In the genomic region with DNA sequence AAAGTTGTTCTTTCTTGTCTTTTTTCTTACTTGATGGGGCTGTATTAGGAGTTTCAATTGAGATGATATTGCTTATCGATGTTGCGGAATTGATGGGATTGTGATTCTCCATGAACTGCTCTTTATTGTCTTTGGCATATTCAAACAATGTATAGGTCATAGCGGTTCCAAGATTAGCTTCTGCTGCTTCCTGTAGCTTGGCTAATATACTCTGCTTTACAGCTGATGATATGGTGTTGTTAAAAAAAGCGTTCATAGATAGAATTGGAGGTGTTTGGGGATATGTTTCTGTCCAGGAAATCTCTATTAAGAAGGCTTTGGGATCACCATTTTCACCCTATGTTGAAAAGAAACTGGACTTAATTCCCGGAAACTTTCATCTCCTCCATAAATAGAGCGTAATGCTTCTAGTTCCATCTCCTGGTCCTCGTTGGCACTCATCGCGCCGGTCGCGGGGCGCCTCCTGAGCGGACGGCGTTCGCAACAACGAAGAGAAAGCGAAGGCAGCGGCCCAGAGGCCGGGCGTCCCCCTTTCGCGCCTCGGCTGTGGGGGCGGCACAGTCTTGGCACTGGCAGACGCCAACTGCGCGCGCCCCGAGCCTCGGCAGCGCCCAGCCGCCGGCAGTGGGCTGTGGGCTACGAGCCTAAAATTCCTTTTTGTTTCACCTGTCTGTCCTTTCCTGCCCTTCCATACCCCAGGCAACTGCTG, we compare ENCODE assay signal across 7 cellular contexts.
DNase-seq lines count a peak whose midpoint lies in the region; ATAC-seq and TF ChIP-seq lines count a peak whose summit lies in the region.
"Not testable (repeated sequence)": the region's sequence is repeated elsewhere in the genome, so short reads cannot be mapped to it uniquely, and the experiment has no call there.

No MANE protein-coding gene starts in this region.

- peak overlapping the region; percentile 59 for H3K4me3 ChIP-seq in GM23248
- H3K4me3 ChIP-seq in mammary epithelial cell (replicated peaks in 1 of 3; ENCODE audit: insufficient read depth in 1 of 3, low read depth in 2 of 3, low read length in 3 of 3), result peak overlapping the region in 2 of 3 experiments; percentile 35 to 41
- H3K4me3 ChIP-seq in sigmoid colon, result peak overlapping the region; percentile 14 to 43 (median 32)

- not testable (repeated sequence) for H3K4me1 Mint-ChIP-seq in activated CD4-positive, alpha-beta T cell treated with anti-CD3 and anti-CD28 coated beads, Interleukin-2, amount 10 ng/mL, durations not matched to agents 7 days and 5 days
- H3K4me1 Mint-ChIP-seq in immature natural killer cell, result peaks cover 3 to 13% of the 10 kb centered on the region in 2 donors

- 9 to 16% methylated on average over 22 to 33 of the region's 36 CpGs for WGBS in GM23248 (ENCODE audit: low coverage in 1 of 2, low lambda C conversion rate in 2 of 2, missing lambda C conversion rate in 2 of 2), 2 experiments
- 16% methylated on average over 19 of the region's 36 CpGs for WGBS in mammary epithelial cell (ENCODE audit: low coverage, missing lambda C conversion rate)
- 23 to 25% methylated on average over 29 of the region's 36 CpGs for WGBS in sigmoid colon, 2 donors

- not testable (repeated sequence) for DNase-seq in GM23248; activated CD4-positive, alpha-beta T cell treated with anti-CD3 and anti-CD28 coated beads, Interleukin-2, amount 10 ng/mL, durations not matched to agents 7 days and 5 days; mammary epithelial cell; immature natural killer cell; sigmoid colon

- not testable (repeated sequence) for H3K9ac ChIP-seq in GM23248; mammary epithelial cell (ENCODE audit: insufficient read depth, low read length)

- H3K27me3 ChIP-seq in GM23248 (replicated peaks; ENCODE audit: insufficient read depth) (peaks cover 12% of the 10 kb centered on the region; the same call in 1 of the 2 replicates), sigmoid colon (peaks cover 0 to 11% (median 0%) of the 10 kb centered on the region in 3 donors)
- H3K27me3 ChIP-seq in mammary epithelial cell (ENCODE audit: insufficient read depth, low read length), result not testable (repeated sequence)

- ATAC-seq in GM18907 (IDR thresholded peaks at IDR 0.05; ENCODE audit: unreplicated experiment), result peak; percentile 81
- peak; percentile 69 for ATAC-seq in HG03442 (IDR thresholded peaks at IDR 0.05; ENCODE audit: unreplicated experiment)

- H3K79me2 ChIP-seq in GM23248 (ENCODE audit: insufficient read depth); mammary epithelial cell (ENCODE audit: insufficient read depth, low read length): not testable (repeated sequence)

- not testable (repeated sequence) for TF ChIP-seq EP300 in sigmoid colon (IDR thresholded peaks at IDR 0.05)

- H3K4me1 ChIP-seq in GM23248 (ENCODE audit: insufficient read depth); mammary epithelial cell (ENCODE audit: insufficient read depth, low read length); sigmoid colon: not testable (repeated sequence)

- H3K4me2 ChIP-seq in GM23248 (ENCODE audit: unreplicated experiment) (peak overlapping the region; percentile 69), mammary epithelial cell (ENCODE audit: insufficient read depth, low read depth, low read length) (peak overlapping the region; percentile 74)

- peaks cover 32% of the 10 kb centered on the region for H3K27me3 Mint-ChIP-seq in activated CD4-positive, alpha-beta T cell treated with anti-CD3 and anti-CD28 coated beads, Interleukin-2, amount 10 ng/mL, durations not matched to agents 7 days and 5 days
- H3K27me3 Mint-ChIP-seq in immature natural killer cell (ENCODE audit: low read depth in 3 of 3), result peaks cover 6 to 12% (median 9%) of the 10 kb centered on the region in 3 donors

- TF ChIP-seq CTCF in mammary epithelial cell (conservative IDR thresholded peaks at IDR 0.05 in 1 of 2, IDR thresholded peaks at IDR 0.05 in 1 of 2; ENCODE audit: extremely low read depth in 1 of 2, insufficient read depth in 1 of 2, low read depth in 1 of 2, low read length in 2 of 2); sigmoid colon (IDR thresholded peaks at IDR 0.05): not testable (repeated sequence)

- not testable (repeated sequence) for TF ChIP-seq POLR2A in sigmoid colon (IDR thresholded peaks at IDR 0.05)

- not testable (repeated sequence) for H3K27ac ChIP-seq in GM23248; mammary epithelial cell (ENCODE audit: insufficient read depth, low read depth, low read length); sigmoid colon

- H3K27ac Mint-ChIP-seq in activated CD4-positive, alpha-beta T cell treated with anti-CD3 and anti-CD28 coated beads, Interleukin-2, amount 10 ng/mL, durations not matched to agents 7 days and 5 days; immature natural killer cell: not testable (repeated sequence)

- H2AFZ ChIP-seq in GM23248 (peak overlapping the region; percentile 50), mammary epithelial cell (ENCODE audit: low read depth, low read length) (peak overlapping the region; percentile 65)

- H3K36me3 ChIP-seq in GM23248 (ENCODE audit: low read depth); mammary epithelial cell (ENCODE audit: insufficient read depth, low read length); sigmoid colon: not testable (repeated sequence)

- CTCF ChIA-PET in activated CD4-positive, alpha-beta T cell treated with anti-CD3 and anti-CD28 coated beads, Interleukin-2, amount 10 ng/mL, durations not matched to agents 7 days and 5 days (lab: Charles Lee); mammary epithelial cell (lab: Charles Lee; ENCODE audit: low non-redundant PET): not testable (repeated sequence)

- dilution Hi-C loops in mammary epithelial cell (cut with HindIII; ENCODE audit: low sequenced_read_pairs), result not testable (repeated sequence)

- not testable (repeated sequence) for H4K20me1 ChIP-seq in GM23248 (ENCODE audit: insufficient read depth); mammary epithelial cell (ENCODE audit: insufficient read depth, low read length)

- H3K4me3 Mint-ChIP-seq in activated CD4-positive, alpha-beta T cell treated with anti-CD3 and anti-CD28 coated beads, Interleukin-2, amount 10 ng/mL, durations not matched to agents 7 days and 5 days, result peak overlapping the region; percentile 64
- H3K4me3 Mint-ChIP-seq in immature natural killer cell, result peak overlapping the region; percentile 26 to 80 (median 69)

- H3K9me3 ChIP-seq in GM23248 (ENCODE audit: low read depth); mammary epithelial cell (replicated peaks; ENCODE audit: insufficient read depth, low read length); sigmoid colon: not testable (repeated sequence)

- in situ Hi-C loops in GM23248 (cut with MboI); mammary epithelial cell (cut with MboI; ENCODE audit: low sequenced_read_pairs in 2 of 2): not testable (repeated sequence)

- H3K9me2 ChIP-seq in GM23248 (ENCODE audit: insufficient read depth), result not testable (repeated sequence)

- not testable (repeated sequence) for H3F3A ChIP-seq in GM23248 (ENCODE audit: insufficient read depth)

- not testable (repeated sequence) for BruUV-seq in mammary epithelial cell (replicated peaks; lab: Mats Ljungman, UMichigan)

- not testable (repeated sequence) for H3K36me3 Mint-ChIP-seq in activated CD4-positive, alpha-beta T cell treated with anti-CD3 and anti-CD28 coated beads, Interleukin-2, amount 10 ng/mL, durations not matched to agents 7 days and 5 days (ENCODE audit: low read depth); immature natural killer cell

- intact Hi-C loops in mammary epithelial cell (cut with micrococcal nuclease), result loop anchor here (10.0 kb wide), 1 partner anchor 270 kb away; no protein-coding TSS in a partner anchor
- intact Hi-C loops in sigmoid colon (cut with DNase I), result not testable (repeated sequence)

- not testable (repeated sequence) for H3K9me3 Mint-ChIP-seq in activated CD4-positive, alpha-beta T cell treated with anti-CD3 and anti-CD28 coated beads, Interleukin-2, amount 10 ng/mL, durations not matched to agents 7 days and 5 days; immature natural killer cell

- POLR2A ChIA-PET in activated CD4-positive, alpha-beta T cell treated with anti-CD3 and anti-CD28 coated beads, Interleukin-2, amount 10 ng/mL, durations not matched to agents 7 days and 5 days (lab: Charles Lee), result not testable (repeated sequence)
